In genomic region chr6:35415065-35415880, GRCh38 we compare ENCODE assay signal across 8 cellular contexts. TPM values are rescaled to one million over a fixed set of nuclear protein-coding genes. Genes with fewer than 3 reads are reported as not detected.
DNase-seq lines count a peak whose midpoint lies in the region; ATAC-seq and TF ChIP-seq lines count a peak whose summit lies in the region.

No MANE protein-coding gene starts in this region.

- DNase-seq in activated naive CD8-positive, alpha-beta T cell treated with anti-CD3 and anti-CD28 coated beads, Interleukin-2, amount 10 ng/mL, durations not matched to agents 7 days and 5 days: no peak
- no peak for DNase-seq in activated naive CD8-positive, alpha-beta T cell treated with anti-CD3 and anti-CD28 coated beads, Interleukin-2, amount 50 U/mL, for 24 hours
- DNase-seq in NCI-H2081 (lab: John Stamatoyannopoulos, UW) (peak; percentile 90 to 93), esophagus muscularis mucosa (ENCODE audit: extremely low spot score) (no peak), OCI-M2 (lab: John Stamatoyannopoulos, UW; ENCODE audit: unreplicated experiment) (no peak)
- peak in 1 of 10 donors; percentile 13 for DNase-seq in naive thymus-derived CD8-positive, alpha-beta T cell

- peaks cover 79% of the 10 kb centered on the region for H3K4me1 Mint-ChIP-seq in activated naive CD8-positive, alpha-beta T cell treated with anti-CD3 and anti-CD28 coated beads, Interleukin-2, amount 10 ng/mL, durations not matched to agents 7 days and 5 days
- peaks cover 46% of the 10 kb centered on the region for H3K4me1 Mint-ChIP-seq in activated naive CD8-positive, alpha-beta T cell treated with anti-CD3 and anti-CD28 coated beads, Interleukin-2, amount 50 U/mL, for 24 hours
- H3K4me1 Mint-ChIP-seq in naive thymus-derived CD8-positive, alpha-beta T cell: peaks cover 32 to 78% (median 60%) of the 10 kb centered on the region in 4 donors

- H3K27me3 Mint-ChIP-seq in activated naive CD8-positive, alpha-beta T cell treated with anti-CD3 and anti-CD28 coated beads, Interleukin-2, amount 10 ng/mL, durations not matched to agents 7 days and 5 days: no peaks in the 10 kb centered on the region
- no peaks in the 10 kb centered on the region for H3K27me3 Mint-ChIP-seq in activated naive CD8-positive, alpha-beta T cell treated with anti-CD3 and anti-CD28 coated beads, Interleukin-2, amount 50 U/mL, for 24 hours
- H3K27me3 Mint-ChIP-seq in naive thymus-derived CD8-positive, alpha-beta T cell: no peaks in the 10 kb centered on the region

- H3K36me3 ChIP-seq in esophagus muscularis mucosa: peaks cover 0 to 75% (median 45%) of the 10 kb centered on the region in 4 donors

- no peak overlapping the region for H3K4me3 ChIP-seq in WI38 (ENCODE audit: low read depth, low read length)
- H3K4me3 ChIP-seq in esophagus muscularis mucosa: no peak overlapping the region

- POLR2A ChIA-PET in activated naive CD8-positive, alpha-beta T cell treated with anti-CD3 and anti-CD28 coated beads, Interleukin-2, amount 10 ng/mL, durations not matched to agents 7 days and 5 days (lab: Charles Lee): interaction anchor here (0.6 to 0.7 kb wide), 2 partner anchors 52 to 995 kb away, joined by 3 to 5 read pairs; no protein-coding TSS in a partner anchor
- POLR2A ChIA-PET in naive thymus-derived CD8-positive, alpha-beta T cell (lab: Charles Lee): interaction anchor here (1.0 to 1.4 kb wide), 2 partner anchors 53 to 67 kb away, joined by 3 read pairs; partner anchors contain the start of gene RPL10A

- H3K27me3 ChIP-seq in esophagus muscularis mucosa: no peaks in the 10 kb centered on the region

- ATAC-seq in activated naive CD8-positive, alpha-beta T cell treated with anti-CD3 and anti-CD28 coated beads, Interleukin-2, amount 10 ng/mL, durations not matched to agents 7 days and 5 days (ENCODE audit: low read depth): no peak
- no peak for ATAC-seq in activated naive CD8-positive, alpha-beta T cell treated with anti-CD3 and anti-CD28 coated beads, Interleukin-2, amount 50 U/mL, for 24 hours
- peak in 1 of 2 donors; percentile 26 for ATAC-seq in naive thymus-derived CD8-positive, alpha-beta T cell
- no peak for ATAC-seq in HG03469 (IDR thresholded peaks at IDR 0.05; ENCODE audit: unreplicated experiment)

- H3K4me1 ChIP-seq in esophagus muscularis mucosa: peaks cover 7 to 22% (median 13%) of the 10 kb centered on the region in 4 donors

- intact Hi-C loops in esophagus muscularis mucosa (cut with DNase I): loop anchor here (2.0 kb wide), 1 partner anchor 72 kb away; the partner anchor contains the start of gene PPARD

- peaks cover 52% of the 10 kb centered on the region for H3K36me3 Mint-ChIP-seq in activated naive CD8-positive, alpha-beta T cell treated with anti-CD3 and anti-CD28 coated beads, Interleukin-2, amount 10 ng/mL, durations not matched to agents 7 days and 5 days
- peaks cover 20% of the 10 kb centered on the region for H3K36me3 Mint-ChIP-seq in activated naive CD8-positive, alpha-beta T cell treated with anti-CD3 and anti-CD28 coated beads, Interleukin-2, amount 50 U/mL, for 24 hours (ENCODE audit: low read depth)
- peaks cover 4 to 75% (median 10%) of the 10 kb centered on the region in 3 donors for H3K36me3 Mint-ChIP-seq in naive thymus-derived CD8-positive, alpha-beta T cell

- TF ChIP-seq EP300 in esophagus muscularis mucosa (IDR thresholded peaks at IDR 0.05): no peak

- H3K9me3 Mint-ChIP-seq in activated naive CD8-positive, alpha-beta T cell treated with anti-CD3 and anti-CD28 coated beads, Interleukin-2, amount 10 ng/mL, durations not matched to agents 7 days and 5 days: no peaks in the 10 kb centered on the region
- H3K9me3 Mint-ChIP-seq in activated naive CD8-positive, alpha-beta T cell treated with anti-CD3 and anti-CD28 coated beads, Interleukin-2, amount 50 U/mL, for 24 hours: no peaks in the 10 kb centered on the region
- no peaks in the 10 kb centered on the region for H3K9me3 Mint-ChIP-seq in naive thymus-derived CD8-positive, alpha-beta T cell

- TF ChIP-seq CTCF in WI38 (IDR thresholded peaks at IDR 0.05; ENCODE audit: low read depth, low read length) (peak; percentile 68), esophagus muscularis mucosa (IDR thresholded peaks at IDR 0.05) (peak; percentile 66 to 85 (median 69))

- H3K9me3 ChIP-seq in esophagus muscularis mucosa: no peaks in the 10 kb centered on the region

- WGBS in esophagus muscularis mucosa: 48% methylated on average over 6 of the region's 7 CpGs

- peak overlapping the region; percentile 77 for H3K27ac Mint-ChIP-seq in activated naive CD8-positive, alpha-beta T cell treated with anti-CD3 and anti-CD28 coated beads, Interleukin-2, amount 10 ng/mL, durations not matched to agents 7 days and 5 days
- H3K27ac Mint-ChIP-seq in activated naive CD8-positive, alpha-beta T cell treated with anti-CD3 and anti-CD28 coated beads, Interleukin-2, amount 50 U/mL, for 24 hours: no peak overlapping the region
- peak overlapping the region in 9 of 10 donors; percentile 27 to 91 (median 75) for H3K27ac Mint-ChIP-seq in naive thymus-derived CD8-positive, alpha-beta T cell

- peak overlapping the region in 1 of 4 donors; percentile 1 for H3K27ac ChIP-seq in esophagus muscularis mucosa (replicated peaks in 1 of 4)

- peak overlapping the region; percentile 29 for H3K4me3 Mint-ChIP-seq in activated naive CD8-positive, alpha-beta T cell treated with anti-CD3 and anti-CD28 coated beads, Interleukin-2, amount 10 ng/mL, durations not matched to agents 7 days and 5 days
- no peak overlapping the region for H3K4me3 Mint-ChIP-seq in activated naive CD8-positive, alpha-beta T cell treated with anti-CD3 and anti-CD28 coated beads, Interleukin-2, amount 50 U/mL, for 24 hours
- H3K4me3 Mint-ChIP-seq in naive thymus-derived CD8-positive, alpha-beta T cell: no peak overlapping the region

- TF ChIP-seq POLR2A in esophagus muscularis mucosa (IDR thresholded peaks at IDR 0.05; ENCODE audit: low read depth): no peak

RNA-seq across cellular contexts. Expression of gene FANCE, which starts 36.9 kb away (rescaled TPM):
- total RNA-seq in activated naive CD8-positive, alpha-beta T cell treated with anti-CD3 and anti-CD28 coated beads, Interleukin-2, amount 10 ng/mL, durations not matched to agents 7 days and 5 days: 10 to 100 TPM; 14.9 to 15.9 TPM
- 1 to 10 TPM; 1.7 to 6.3 (median 5.0) TPM for total RNA-seq in esophagus muscularis mucosa
- total RNA-seq in naive thymus-derived CD8-positive, alpha-beta T cell: 1 to 10 TPM; 9.0 to 9.3 TPM
- polyA plus RNA-seq in naive thymus-derived CD8-positive, alpha-beta T cell: 1 to 10 TPM; 3.2 to 5.5 (median 3.3) TPM

RNA-seq across cellular contexts. Expression of gene RPL10A, which starts 52.9 kb away (rescaled TPM):
- total RNA-seq in activated naive CD8-positive, alpha-beta T cell treated with anti-CD3 and anti-CD28 coated beads, Interleukin-2, amount 10 ng/mL, durations not matched to agents 7 days and 5 days: 1,000 to 10,000 TPM; 1,373 to 1,398 TPM
- 1,000 to 10,000 TPM; 1,484 to 1,840 (median 1,566) TPM for total RNA-seq in esophagus muscularis mucosa
- 1,000 to 10,000 TPM; 2,013 to 2,044 TPM for total RNA-seq in naive thymus-derived CD8-positive, alpha-beta T cell
- polyA plus RNA-seq in naive thymus-derived CD8-positive, alpha-beta T cell: 1,000 to 10,000 TPM; 1,376 to 1,445 (median 1,413) TPM

Comparison
In these comparisons a context has a peak if more than half of its experiments do, and no peak if none do; other contexts are left out.
1. DNase-seq: peak in NCI-H2081 (2 of 2); none in activated naive CD8-positive, alpha-beta T cell treated with anti-CD3 and anti-CD28 coated beads, Interleukin-2, amount 10 ng/mL, durations not matched to agents 7 days and 5 days (single experiment), activated naive CD8-positive, alpha-beta T cell treated with anti-CD3 and anti-CD28 coated beads, Interleukin-2, amount 50 U/mL, for 24 hours (single experiment), esophagus muscularis mucosa (single experiment) and OCI-M2 (single experiment).